ENCODE assay signal across 9 cellular contexts in genomic region chr9:13688990-13689600, GRCh38.
A peak's percentile ranks its signal among the peaks of the same experiment; 100 is the strongest.
DNase-seq lines count a peak whose midpoint lies in the region; ATAC-seq and TF ChIP-seq lines count a peak whose summit lies in the region.
"Had no signal": no experiment of that assay in that cellular context is flagged by ENCODE, and none has a peak within 500 bp of the region (broad histone marks: within the 10 kb centered on the region; RNA-seq: fewer than 3 reads in every experiment).

No MANE protein-coding gene starts in this region.

- H3K4me1 ChIP-seq in gastroesophageal sphincter = peaks cover 0 to 11% (median 3%) of the 10 kb centered on the region in 3 donors
- peaks cover 16 to 20% of the 10 kb centered on the region in 2 donors for H3K4me1 ChIP-seq in gastrocnemius medialis

- intact Hi-C loops in gastrocnemius medialis (cut with DNase I; ENCODE audit: low total_unique reads) = loop anchor here (2.0 to 5.0 kb wide), 2 partner anchors 242 to 260 kb away; no protein-coding TSS in a partner anchor

- in situ Hi-C loops in gastrocnemius medialis (cut with MboI; ENCODE audit: low sequenced_read_pairs in 4 of 4) = loop anchor here in 1 of 4 donors (10.0 to 25.0 kb wide), 2 partner anchors 244 to 723 kb away; no protein-coding TSS in a partner anchor

- DNase-seq in DMS153 treated with DMSO at 0.1 percent for 48 hours (lab: John Stamatoyannopoulos, UW; ENCODE audit: unreplicated experiment) (peak; percentile 33), DMS153 (lab: John Stamatoyannopoulos, UW) (no peak), RKO (ENCODE audit: low spot score) (peak; percentile 18), gastrocnemius medialis (no peak)
- DNase-seq: activated T-cell treated with anti-CD3 and anti-CD28 coated beads, Interleukin-2, amount 50 U/mL, for 24 hours had no signal

- H3K27ac ChIP-seq in gastroesophageal sphincter (peak overlapping the region in 1 of 4 donors; percentile 22), gastrocnemius medialis (peak overlapping the region; percentile 56 to 82 (median 78))

- H3K27me3 ChIP-seq in gastroesophageal sphincter (no peaks in the 10 kb centered on the region), gastrocnemius medialis (no peaks in the 10 kb centered on the region)

- 84 to 100% methylated on average over 1 of the region's 1 CpG for WGBS in gastroesophageal sphincter (ENCODE audit: low coverage in 1 of 2), 2 donors

- H3K4me3 ChIP-seq in gastroesophageal sphincter (no peak overlapping the region), gastrocnemius medialis (no peak overlapping the region)

- H3K9me3 ChIP-seq in gastroesophageal sphincter (no peaks in the 10 kb centered on the region), gastrocnemius medialis (no peaks in the 10 kb centered on the region)

- no peak for ATAC-seq in gastroesophageal sphincter
- ATAC-seq in gastrocnemius medialis = peak in 1 of 2 donors; percentile 32
- no peak for ATAC-seq in GM21737 (IDR thresholded peaks at IDR 0.05; ENCODE audit: unreplicated experiment)
- ATAC-seq in GM21786 (IDR thresholded peaks at IDR 0.05; ENCODE audit: unreplicated experiment) = no peak
- no peak for ATAC-seq in HG02623 (IDR thresholded peaks at IDR 0.05; ENCODE audit: unreplicated experiment)

- TF ChIP-seq POLR2A in gastroesophageal sphincter (IDR thresholded peaks at IDR 0.05) = no peak
- TF ChIP-seq POLR2A in gastrocnemius medialis (IDR thresholded peaks at IDR 0.05) = no peak

- no peaks in the 10 kb centered on the region for H3K36me3 ChIP-seq in gastroesophageal sphincter
- no peaks in the 10 kb centered on the region for H3K36me3 ChIP-seq in gastrocnemius medialis

- TF ChIP-seq CTCF in gastroesophageal sphincter (IDR thresholded peaks at IDR 0.05) = peak in 3 of 4 experiments; percentile 28 to 56 (median 35)
- TF ChIP-seq CTCF in gastrocnemius medialis (IDR thresholded peaks at IDR 0.05 in 4 of 5, conservative IDR thresholded peaks at IDR 0.05 in 1 of 5) = peak in 4 of 5 experiments; percentile 23 to 62 (median 44)

- TF ChIP-seq EP300 in gastroesophageal sphincter (IDR thresholded peaks at IDR 0.05) = no peak

Comparison
In these comparisons a context has a peak if more than half of its experiments do, and no peak if none do; other contexts are left out.
1. DNase-seq: peak in DMS153 treated with DMSO at 0.1 percent for 48 hours (single experiment) and RKO (single experiment); none in DMS153 (single experiment) and gastrocnemius medialis (0 of 2).